In the genomic region with DNA sequence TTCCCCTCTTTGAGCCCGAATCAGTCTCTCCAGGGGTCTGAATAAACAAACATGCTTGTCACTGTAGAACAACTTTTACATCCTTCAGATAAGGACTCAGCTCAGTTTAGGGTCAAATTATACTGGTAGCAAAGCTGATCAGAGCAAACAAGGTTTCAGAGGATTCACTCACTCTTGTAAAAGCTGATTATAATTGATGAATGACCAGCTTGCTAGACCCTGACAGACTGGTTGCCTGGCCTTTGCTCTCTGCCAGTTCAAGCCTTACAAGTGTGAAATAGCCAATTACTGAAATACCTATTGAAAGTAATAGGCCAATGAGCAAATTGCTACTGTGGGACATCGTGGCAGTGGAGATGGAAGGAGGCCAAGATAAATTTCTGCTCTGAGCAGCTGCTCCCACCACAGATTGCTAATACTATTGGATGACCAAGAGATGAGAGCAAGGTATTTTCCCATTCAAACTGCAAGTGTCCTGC, we compare ENCODE assay signal across 1 cellular context.
A peak's percentile ranks its signal among the peaks of the same experiment; 100 is the strongest.
TF ChIP-seq lines count a peak whose summit lies in the region.

No MANE protein-coding gene starts in this region.

TF ChIP-seq in HEK293, 187 proteins besides CTCF, POLR2A, EP300 and RAD21 (continued from another document and continues in another):
- TF ChIP-seq, protein P1, sequence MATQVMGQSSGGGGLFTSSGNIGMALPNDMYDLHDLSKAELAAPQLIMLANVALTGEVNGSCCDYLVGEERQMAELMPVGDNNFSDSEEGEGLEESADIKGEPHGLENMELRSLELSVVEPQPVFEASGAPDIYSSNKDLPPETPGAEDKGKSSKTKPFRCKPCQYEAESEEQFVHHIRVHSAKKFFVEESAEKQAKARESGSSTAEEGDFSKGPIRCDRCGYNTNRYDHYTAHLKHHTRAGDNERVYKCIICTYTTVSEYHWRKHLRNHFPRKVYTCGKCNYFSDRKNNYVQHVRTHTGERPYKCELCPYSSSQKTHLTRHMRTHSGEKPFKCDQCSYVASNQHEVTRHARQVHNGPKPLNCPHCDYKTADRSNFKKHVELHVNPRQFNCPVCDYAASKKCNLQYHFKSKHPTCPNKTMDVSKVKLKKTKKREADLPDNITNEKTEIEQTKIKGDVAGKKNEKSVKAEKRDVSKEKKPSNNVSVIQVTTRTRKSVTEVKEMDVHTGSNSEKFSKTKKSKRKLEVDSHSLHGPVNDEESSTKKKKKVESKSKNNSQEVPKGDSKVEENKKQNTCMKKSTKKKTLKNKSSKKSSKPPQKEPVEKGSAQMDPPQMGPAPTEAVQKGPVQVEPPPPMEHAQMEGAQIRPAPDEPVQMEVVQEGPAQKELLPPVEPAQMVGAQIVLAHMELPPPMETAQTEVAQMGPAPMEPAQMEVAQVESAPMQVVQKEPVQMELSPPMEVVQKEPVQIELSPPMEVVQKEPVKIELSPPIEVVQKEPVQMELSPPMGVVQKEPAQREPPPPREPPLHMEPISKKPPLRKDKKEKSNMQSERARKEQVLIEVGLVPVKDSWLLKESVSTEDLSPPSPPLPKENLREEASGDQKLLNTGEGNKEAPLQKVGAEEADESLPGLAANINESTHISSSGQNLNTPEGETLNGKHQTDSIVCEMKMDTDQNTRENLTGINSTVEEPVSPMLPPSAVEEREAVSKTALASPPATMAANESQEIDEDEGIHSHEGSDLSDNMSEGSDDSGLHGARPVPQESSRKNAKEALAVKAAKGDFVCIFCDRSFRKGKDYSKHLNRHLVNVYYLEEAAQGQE (tag by site-specific recombination; IDR thresholded peaks at IDR 0.05) = no peak
- TF ChIP-seq ZNF302 (tag by site-specific recombination; IDR thresholded peaks at IDR 0.05; ENCODE audit: low read depth) (no peak), ZNF747 (tag by site-specific recombination; IDR thresholded peaks at IDR 0.05) (no peak), GLIS2 (tag by site-specific recombination; IDR thresholded peaks at IDR 0.05) (no peak), ZNF157 (tag by site-specific recombination; IDR thresholded peaks at IDR 0.05) (no peak), ZNF549 (tag by site-specific recombination; IDR thresholded peaks at IDR 0.05) (no peak), KLF7 (tag by site-specific recombination; IDR thresholded peaks at IDR 0.05; ENCODE audit: borderline replicate concordance) (peak; percentile 20; the same call in 1 of the 2 replicates), REPIN1 (tag by site-specific recombination; IDR thresholded peaks at IDR 0.05; ENCODE audit: low read depth) (no peak), ZNF416 (tag by site-specific recombination; IDR thresholded peaks at IDR 0.05) (no peak), HOXC10 (CRISPR knock-in tag; IDR thresholded peaks at IDR 0.05) (no peak), OSR2 (tag by site-specific recombination; IDR thresholded peaks at IDR 0.05) (peak; percentile 96), ZSCAN30 (tag by site-specific recombination; IDR thresholded peaks at IDR 0.05) (no peak), ZNF341 (tag by site-specific recombination; IDR thresholded peaks at IDR 0.05; ENCODE audit: low read depth) (no peak), SP3 (tag by site-specific recombination; IDR thresholded peaks at IDR 0.05) (no peak), IKZF3 (tag by site-specific recombination; IDR thresholded peaks at IDR 0.05) (peak; percentile 59), ZNF394 (tag by site-specific recombination; IDR thresholded peaks at IDR 0.05; ENCODE audit: borderline replicate concordance) (peak; percentile 25; the same call in 1 of the 2 replicates), ZNF10 (tag by site-specific recombination; IDR thresholded peaks at IDR 0.05) (no peak), ZNF530 (tag by site-specific recombination; IDR thresholded peaks at IDR 0.05; ENCODE audit: low read depth) (no peak), ZNF121 (tag by site-specific recombination; IDR thresholded peaks at IDR 0.05) (no peak), ZFHX2 (tag by site-specific recombination; conservative IDR thresholded peaks at IDR 0.05) (no peak), WT1 (tag by site-specific recombination; IDR thresholded peaks at IDR 0.05) (peak; percentile 49; the same call in 1 of the 2 replicates), ZNF785 (tag by site-specific recombination; IDR thresholded peaks at IDR 0.05) (no peak), ZNF16 (tag by site-specific recombination; IDR thresholded peaks at IDR 0.05; ENCODE audit: low read depth) (no peak)
- TF ChIP-seq, protein P2, sequence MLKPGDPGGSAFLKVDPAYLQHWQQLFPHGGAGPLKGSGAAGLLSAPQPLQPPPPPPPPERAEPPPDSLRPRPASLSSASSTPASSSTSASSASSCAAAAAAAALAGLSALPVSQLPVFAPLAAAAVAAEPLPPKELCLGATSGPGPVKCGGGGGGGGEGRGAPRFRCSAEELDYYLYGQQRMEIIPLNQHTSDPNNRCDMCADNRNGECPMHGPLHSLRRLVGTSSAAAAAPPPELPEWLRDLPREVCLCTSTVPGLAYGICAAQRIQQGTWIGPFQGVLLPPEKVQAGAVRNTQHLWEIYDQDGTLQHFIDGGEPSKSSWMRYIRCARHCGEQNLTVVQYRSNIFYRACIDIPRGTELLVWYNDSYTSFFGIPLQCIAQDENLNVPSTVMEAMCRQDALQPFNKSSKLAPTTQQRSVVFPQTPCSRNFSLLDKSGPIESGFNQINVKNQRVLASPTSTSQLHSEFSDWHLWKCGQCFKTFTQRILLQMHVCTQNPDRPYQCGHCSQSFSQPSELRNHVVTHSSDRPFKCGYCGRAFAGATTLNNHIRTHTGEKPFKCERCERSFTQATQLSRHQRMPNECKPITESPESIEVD (tag by site-specific recombination; IDR thresholded peaks at IDR 0.05) = peak; percentile 86
- TF ChIP-seq, protein P3, sequence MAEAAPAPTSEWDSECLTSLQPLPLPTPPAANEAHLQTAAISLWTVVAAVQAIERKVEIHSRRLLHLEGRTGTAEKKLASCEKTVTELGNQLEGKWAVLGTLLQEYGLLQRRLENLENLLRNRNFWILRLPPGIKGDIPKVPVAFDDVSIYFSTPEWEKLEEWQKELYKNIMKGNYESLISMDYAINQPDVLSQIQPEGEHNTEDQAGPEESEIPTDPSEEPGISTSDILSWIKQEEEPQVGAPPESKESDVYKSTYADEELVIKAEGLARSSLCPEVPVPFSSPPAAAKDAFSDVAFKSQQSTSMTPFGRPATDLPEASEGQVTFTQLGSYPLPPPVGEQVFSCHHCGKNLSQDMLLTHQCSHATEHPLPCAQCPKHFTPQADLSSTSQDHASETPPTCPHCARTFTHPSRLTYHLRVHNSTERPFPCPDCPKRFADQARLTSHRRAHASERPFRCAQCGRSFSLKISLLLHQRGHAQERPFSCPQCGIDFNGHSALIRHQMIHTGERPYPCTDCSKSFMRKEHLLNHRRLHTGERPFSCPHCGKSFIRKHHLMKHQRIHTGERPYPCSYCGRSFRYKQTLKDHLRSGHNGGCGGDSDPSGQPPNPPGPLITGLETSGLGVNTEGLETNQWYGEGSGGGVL (tag by site-specific recombination; IDR thresholded peaks at IDR 0.05) = 0 out of 2 replicates have a peak, but pooled peaks have one; percentile 19
- TF ChIP-seq, protein P4, sequence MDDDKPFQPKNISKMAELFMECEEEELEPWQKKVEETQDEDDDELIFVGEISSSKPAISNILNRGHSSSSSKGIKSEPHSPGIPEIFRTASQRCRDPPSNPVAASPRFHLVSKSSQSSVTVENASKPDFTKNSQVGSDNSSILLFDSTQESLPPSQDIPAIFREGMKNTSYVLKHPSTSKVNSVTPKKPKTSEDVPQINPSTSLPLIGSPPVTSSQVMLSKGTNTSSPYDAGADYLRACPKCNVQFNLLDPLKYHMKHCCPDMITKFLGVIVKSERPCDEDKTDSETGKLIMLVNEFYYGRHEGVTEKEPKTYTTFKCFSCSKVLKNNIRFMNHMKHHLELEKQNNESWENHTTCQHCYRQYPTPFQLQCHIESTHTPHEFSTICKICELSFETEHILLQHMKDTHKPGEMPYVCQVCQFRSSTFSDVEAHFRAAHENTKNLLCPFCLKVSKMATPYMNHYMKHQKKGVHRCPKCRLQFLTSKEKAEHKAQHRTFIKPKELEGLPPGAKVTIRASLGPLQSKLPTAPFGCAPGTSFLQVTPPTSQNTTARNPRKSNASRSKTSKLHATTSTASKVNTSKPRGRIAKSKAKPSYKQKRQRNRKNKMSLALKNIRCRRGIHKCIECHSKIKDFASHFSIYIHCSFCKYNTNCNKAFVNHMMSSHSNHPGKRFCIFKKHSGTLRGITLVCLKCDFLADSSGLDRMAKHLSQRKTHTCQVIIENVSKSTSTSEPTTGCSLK (tag by site-specific recombination; IDR thresholded peaks at IDR 0.05) = no peak
- TF ChIP-seq, protein P5, sequence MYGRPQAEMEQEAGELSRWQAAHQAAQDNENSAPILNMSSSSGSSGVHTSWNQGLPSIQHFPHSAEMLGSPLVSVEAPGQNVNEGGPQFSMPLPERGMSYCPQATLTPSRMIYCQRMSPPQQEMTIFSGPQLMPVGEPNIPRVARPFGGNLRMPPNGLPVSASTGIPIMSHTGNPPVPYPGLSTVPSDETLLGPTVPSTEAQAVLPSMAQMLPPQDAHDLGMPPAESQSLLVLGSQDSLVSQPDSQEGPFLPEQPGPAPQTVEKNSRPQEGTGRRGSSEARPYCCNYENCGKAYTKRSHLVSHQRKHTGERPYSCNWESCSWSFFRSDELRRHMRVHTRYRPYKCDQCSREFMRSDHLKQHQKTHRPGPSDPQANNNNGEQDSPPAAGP (tag by site-specific recombination; IDR thresholded peaks at IDR 0.05) = no peak
- TF ChIP-seq, protein P6, sequence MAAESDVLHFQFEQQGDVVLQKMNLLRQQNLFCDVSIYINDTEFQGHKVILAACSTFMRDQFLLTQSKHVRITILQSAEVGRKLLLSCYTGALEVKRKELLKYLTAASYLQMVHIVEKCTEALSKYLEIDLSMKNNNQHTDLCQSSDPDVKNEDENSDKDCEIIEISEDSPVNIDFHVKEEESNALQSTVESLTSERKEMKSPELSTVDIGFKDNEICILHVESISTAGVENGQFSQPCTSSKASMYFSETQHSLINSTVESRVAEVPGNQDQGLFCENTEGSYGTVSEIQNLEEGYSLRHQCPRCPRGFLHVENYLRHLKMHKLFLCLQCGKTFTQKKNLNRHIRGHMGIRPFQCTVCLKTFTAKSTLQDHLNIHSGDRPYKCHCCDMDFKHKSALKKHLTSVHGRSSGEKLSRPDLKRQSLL (tag by site-specific recombination; IDR thresholded peaks at IDR 0.05) = no peak
- TF ChIP-seq, protein P7, sequence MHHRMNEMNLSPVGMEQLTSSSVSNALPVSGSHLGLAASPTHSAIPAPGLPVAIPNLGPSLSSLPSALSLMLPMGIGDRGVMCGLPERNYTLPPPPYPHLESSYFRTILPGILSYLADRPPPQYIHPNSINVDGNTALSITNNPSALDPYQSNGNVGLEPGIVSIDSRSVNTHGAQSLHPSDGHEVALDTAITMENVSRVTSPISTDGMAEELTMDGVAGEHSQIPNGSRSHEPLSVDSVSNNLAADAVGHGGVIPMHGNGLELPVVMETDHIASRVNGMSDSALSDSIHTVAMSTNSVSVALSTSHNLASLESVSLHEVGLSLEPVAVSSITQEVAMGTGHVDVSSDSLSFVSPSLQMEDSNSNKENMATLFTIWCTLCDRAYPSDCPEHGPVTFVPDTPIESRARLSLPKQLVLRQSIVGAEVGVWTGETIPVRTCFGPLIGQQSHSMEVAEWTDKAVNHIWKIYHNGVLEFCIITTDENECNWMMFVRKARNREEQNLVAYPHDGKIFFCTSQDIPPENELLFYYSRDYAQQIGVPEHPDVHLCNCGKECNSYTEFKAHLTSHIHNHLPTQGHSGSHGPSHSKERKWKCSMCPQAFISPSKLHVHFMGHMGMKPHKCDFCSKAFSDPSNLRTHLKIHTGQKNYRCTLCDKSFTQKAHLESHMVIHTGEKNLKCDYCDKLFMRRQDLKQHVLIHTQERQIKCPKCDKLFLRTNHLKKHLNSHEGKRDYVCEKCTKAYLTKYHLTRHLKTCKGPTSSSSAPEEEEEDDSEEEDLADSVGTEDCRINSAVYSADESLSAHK (tag by site-specific recombination; IDR thresholded peaks at IDR 0.05) = peak; percentile 71
- TF ChIP-seq, protein P8, sequence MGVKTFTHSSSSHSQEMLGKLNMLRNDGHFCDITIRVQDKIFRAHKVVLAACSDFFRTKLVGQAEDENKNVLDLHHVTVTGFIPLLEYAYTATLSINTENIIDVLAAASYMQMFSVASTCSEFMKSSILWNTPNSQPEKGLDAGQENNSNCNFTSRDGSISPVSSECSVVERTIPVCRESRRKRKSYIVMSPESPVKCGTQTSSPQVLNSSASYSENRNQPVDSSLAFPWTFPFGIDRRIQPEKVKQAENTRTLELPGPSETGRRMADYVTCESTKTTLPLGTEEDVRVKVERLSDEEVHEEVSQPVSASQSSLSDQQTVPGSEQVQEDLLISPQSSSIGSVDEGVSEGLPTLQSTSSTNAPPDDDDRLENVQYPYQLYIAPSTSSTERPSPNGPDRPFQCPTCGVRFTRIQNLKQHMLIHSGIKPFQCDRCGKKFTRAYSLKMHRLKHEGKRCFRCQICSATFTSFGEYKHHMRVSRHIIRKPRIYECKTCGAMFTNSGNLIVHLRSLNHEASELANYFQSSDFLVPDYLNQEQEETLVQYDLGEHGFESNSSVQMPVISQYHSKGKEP (tag by site-specific recombination; IDR thresholded peaks at IDR 0.05) = 0 out of 2 replicates have a peak, but pooled peaks have one; percentile 19
- TF ChIP-seq, protein P9, sequence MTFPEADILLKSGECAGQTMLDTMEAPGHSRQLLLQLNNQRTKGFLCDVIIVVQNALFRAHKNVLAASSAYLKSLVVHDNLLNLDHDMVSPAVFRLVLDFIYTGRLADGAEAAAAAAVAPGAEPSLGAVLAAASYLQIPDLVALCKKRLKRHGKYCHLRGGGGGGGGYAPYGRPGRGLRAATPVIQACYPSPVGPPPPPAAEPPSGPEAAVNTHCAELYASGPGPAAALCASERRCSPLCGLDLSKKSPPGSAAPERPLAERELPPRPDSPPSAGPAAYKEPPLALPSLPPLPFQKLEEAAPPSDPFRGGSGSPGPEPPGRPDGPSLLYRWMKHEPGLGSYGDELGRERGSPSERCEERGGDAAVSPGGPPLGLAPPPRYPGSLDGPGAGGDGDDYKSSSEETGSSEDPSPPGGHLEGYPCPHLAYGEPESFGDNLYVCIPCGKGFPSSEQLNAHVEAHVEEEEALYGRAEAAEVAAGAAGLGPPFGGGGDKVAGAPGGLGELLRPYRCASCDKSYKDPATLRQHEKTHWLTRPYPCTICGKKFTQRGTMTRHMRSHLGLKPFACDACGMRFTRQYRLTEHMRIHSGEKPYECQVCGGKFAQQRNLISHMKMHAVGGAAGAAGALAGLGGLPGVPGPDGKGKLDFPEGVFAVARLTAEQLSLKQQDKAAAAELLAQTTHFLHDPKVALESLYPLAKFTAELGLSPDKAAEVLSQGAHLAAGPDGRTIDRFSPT (tag by site-specific recombination; IDR thresholded peaks at IDR 0.05) = 0 out of 2 replicates have a peak, but pooled peaks have one; percentile 30
- TF ChIP-seq, protein P10, sequence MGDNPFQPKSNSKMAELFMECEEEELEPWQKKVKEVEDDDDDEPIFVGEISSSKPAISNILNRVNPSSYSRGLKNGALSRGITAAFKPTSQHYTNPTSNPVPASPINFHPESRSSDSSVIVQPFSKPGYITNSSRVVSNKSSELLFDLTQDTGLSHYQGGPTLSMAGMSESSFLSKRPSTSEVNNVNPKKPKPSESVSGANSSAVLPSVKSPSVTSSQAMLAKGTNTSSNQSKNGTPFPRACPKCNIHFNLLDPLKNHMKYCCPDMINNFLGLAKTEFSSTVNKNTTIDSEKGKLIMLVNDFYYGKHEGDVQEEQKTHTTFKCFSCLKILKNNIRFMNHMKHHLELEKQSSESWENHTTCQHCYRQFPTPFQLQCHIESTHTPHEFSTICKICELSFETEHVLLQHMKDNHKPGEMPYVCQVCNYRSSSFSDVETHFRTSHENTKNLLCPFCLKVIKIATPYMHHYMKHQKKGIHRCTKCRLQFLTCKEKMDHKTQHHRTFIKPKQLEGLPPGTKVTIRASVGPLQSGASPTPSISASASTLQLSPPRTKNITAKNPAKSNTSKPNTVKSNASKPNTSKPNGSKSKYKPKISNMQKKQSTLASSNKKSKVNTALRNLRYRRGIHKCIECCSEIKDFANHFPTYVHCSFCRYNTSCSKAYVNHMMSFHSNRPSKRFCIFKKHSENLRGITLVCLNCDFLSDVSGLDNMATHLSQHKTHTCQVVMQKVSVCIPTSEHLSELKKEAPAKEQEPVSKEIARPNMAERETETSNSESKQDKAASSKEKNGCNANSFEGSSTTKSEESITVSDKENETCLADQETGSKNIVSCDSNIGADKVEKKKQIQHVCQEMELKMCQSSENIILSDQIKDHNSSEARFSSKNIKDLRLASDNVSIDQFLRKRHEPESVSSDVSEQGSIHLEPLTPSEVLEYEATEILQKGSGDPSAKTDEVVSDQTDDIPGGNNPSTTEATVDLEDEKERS (tag by site-specific recombination; IDR thresholded peaks at IDR 0.05) = no peak
